In the genomic region with DNA sequence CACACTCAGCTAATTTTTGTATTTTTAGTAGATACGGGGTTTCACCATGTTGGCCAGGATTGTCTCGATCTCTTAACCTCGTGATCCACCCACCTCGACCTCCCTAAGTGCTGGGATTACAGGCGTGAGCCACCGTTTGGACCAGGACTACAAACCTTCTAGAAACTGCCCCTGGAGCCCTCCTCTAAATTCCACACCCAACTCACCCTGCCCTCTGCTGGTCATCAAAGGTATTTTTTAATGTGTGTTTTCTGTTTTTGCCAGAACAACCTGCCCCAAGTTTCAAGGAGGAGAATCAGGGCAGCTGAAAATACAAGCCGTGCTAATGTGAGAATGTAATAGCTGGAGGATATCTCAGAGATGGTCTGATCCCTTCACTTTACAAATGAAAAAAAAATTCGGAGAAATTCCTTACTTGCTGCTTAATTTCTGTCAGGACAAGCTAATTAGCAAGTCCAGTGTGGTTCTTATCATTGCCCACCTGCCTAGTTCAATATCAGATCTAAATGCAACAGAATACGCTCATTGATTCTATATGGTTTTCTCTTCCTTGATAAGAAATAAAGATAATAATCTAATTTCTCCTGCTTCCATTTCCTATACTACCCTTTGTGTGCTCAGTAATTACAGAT, we compare ENCODE assay signal across 9 cellular contexts. TPM values are rescaled to one million over a fixed set of nuclear protein-coding genes. Genes with fewer than 3 reads are reported as not detected.
A peak's percentile ranks its signal among the peaks of the same experiment; 100 is the strongest.
DNase-seq lines count a peak whose midpoint lies in the region; ATAC-seq and TF ChIP-seq lines count a peak whose summit lies in the region.
"Had no signal": no experiment of that assay in that cellular context is flagged by ENCODE, and none has a peak within 500 bp of the region (broad histone marks: within the 10 kb centered on the region; RNA-seq: fewer than 3 reads in every experiment).

No MANE protein-coding gene starts in this region.

- H3K4me2 ChIP-seq in smooth muscle cell, result no peak overlapping the region

- no peak overlapping the region for H3K27ac ChIP-seq in CD4-positive, alpha-beta T cell (ENCODE audit: low read depth, low read length)
- H3K27ac ChIP-seq in smooth muscle cell (ENCODE audit: low read depth), result no peak overlapping the region
- H3K27ac ChIP-seq: SJSA1 had no signal

- in situ Hi-C loops in GM13977 (cut with MboI; ENCODE audit: low pct_unique_long_range_greater_than_20kb, low sequenced_read_pairs, unreplicated experiment), result no loop called here

- no peaks in the 10 kb centered on the region for H4K20me1 ChIP-seq in smooth muscle cell (ENCODE audit: low read depth)

- no peaks in the 10 kb centered on the region for H3K9me3 ChIP-seq in CD4-positive, alpha-beta T cell (ENCODE audit: control insufficient read depth, low read length)
- no peaks in the 10 kb centered on the region for H3K9me3 ChIP-seq in smooth muscle cell (replicated peaks; ENCODE audit: low read depth)
- H3K9me3 ChIP-seq: SJSA1 had no signal

- peak; percentile 74 for TF ChIP-seq CTCF in CD4-positive, alpha-beta T cell (IDR thresholded peaks at IDR 0.05)
- TF ChIP-seq CTCF in GM13977 (IDR thresholded peaks at IDR 0.05; ENCODE audit: extremely low read depth, insufficient read depth, missing control alignments), result peak; percentile 70
- peak; percentile 70 for TF ChIP-seq CTCF in smooth muscle cell (IDR thresholded peaks at IDR 0.05; ENCODE audit: borderline replicate concordance, insufficient read depth, poor library complexity, severe bottlenecking)

- ATAC-seq in CD4-positive, alpha-beta T cell (ENCODE audit: poor library complexity), result peak; percentile 48
- no peak for ATAC-seq in GM19397 (IDR thresholded peaks at IDR 0.05; ENCODE audit: unreplicated experiment)

- H3K27ac Mint-ChIP-seq in CD4-positive, alpha-beta T cell, result no peak overlapping the region
- no peak overlapping the region for H3K27ac Mint-ChIP-seq in activated CD4-positive, alpha-beta memory T cell treated with anti-CD3 and anti-CD28 coated beads for 36 hours

- intact Hi-C loops in CD4-positive, alpha-beta T cell (cut with DNase I, micrococcal nuclease), result loop anchor here (1.0 to 5.0 kb wide), 3 partner anchors 143 to 379 kb away; no protein-coding TSS in a partner anchor
- intact Hi-C loops in activated CD4-positive, alpha-beta memory T cell treated with anti-CD3 and anti-CD28 coated beads for 36 hours (cut with micrococcal nuclease), result loop anchor here (2.0 kb wide), 3 partner anchors 143 to 371 kb away; no protein-coding TSS in a partner anchor

- H3K4me1 Mint-ChIP-seq in CD4-positive, alpha-beta T cell (ENCODE audit: low read depth), result peaks cover 7% of the 10 kb centered on the region
- peaks cover 9% of the 10 kb centered on the region for H3K4me1 Mint-ChIP-seq in activated CD4-positive, alpha-beta memory T cell treated with anti-CD3 and anti-CD28 coated beads for 36 hours (ENCODE audit: low read depth)

- no peaks in the 10 kb centered on the region for H3K9me3 Mint-ChIP-seq in CD4-positive, alpha-beta T cell
- H3K9me3 Mint-ChIP-seq in activated CD4-positive, alpha-beta memory T cell treated with anti-CD3 and anti-CD28 coated beads for 36 hours, result no peaks in the 10 kb centered on the region

- H3K4me3 ChIP-seq in smooth muscle cell, result no peak overlapping the region
- H3K4me3 ChIP-seq: SJSA1 had no signal

- peaks cover 38% of the 10 kb centered on the region for H3K27me3 ChIP-seq in CD4-positive, alpha-beta T cell (ENCODE audit: control insufficient read depth, insufficient read depth, low read length)
- H3K27me3 ChIP-seq in smooth muscle cell (ENCODE audit: low read depth), result peaks cover 48% of the 10 kb centered on the region

- POLR2A ChIA-PET in CD4-positive, alpha-beta T cell (lab: Charles Lee), result interaction anchor here (0.7 kb wide), 1 partner anchor 155 kb away, joined by 5 read pairs; no protein-coding TSS in a partner anchor
- POLR2A ChIA-PET in activated CD4-positive, alpha-beta memory T cell treated with anti-CD3 and anti-CD28 coated beads for 36 hours (lab: Charles Lee), result no interaction called here

- H3K4me3 Mint-ChIP-seq in CD4-positive, alpha-beta T cell, result no peak overlapping the region
- H3K4me3 Mint-ChIP-seq in activated CD4-positive, alpha-beta memory T cell treated with anti-CD3 and anti-CD28 coated beads for 36 hours, result no peak overlapping the region

- H3K36me3 ChIP-seq in smooth muscle cell (ENCODE audit: low read depth), result no peaks in the 10 kb centered on the region
- H3K36me3 ChIP-seq: SJSA1 had no signal

- H3K9ac ChIP-seq in smooth muscle cell (ENCODE audit: low read depth), result no peak overlapping the region

- CTCF ChIA-PET in CD4-positive, alpha-beta T cell (lab: Charles Lee), result interaction anchor here (1.0 to 1.5 kb wide), 3 partner anchors 10 to 381 kb away, joined by 3 read pairs; no protein-coding TSS in a partner anchor
- CTCF ChIA-PET in activated CD4-positive, alpha-beta memory T cell treated with anti-CD3 and anti-CD28 coated beads for 36 hours (lab: Charles Lee), result interaction anchor here (0.6 to 3.3 kb wide), 27 partner anchors 9 to 1789 kb away, joined by 3 to 13 read pairs (median 4); no protein-coding TSS in a partner anchor

- WGBS in smooth muscle cell (ENCODE audit: low lambda C conversion rate), result 28% methylated on average over 9 of the region's 9 CpGs

- no peak overlapping the region for H2AFZ ChIP-seq in smooth muscle cell (ENCODE audit: low read depth)

- H3K36me3 Mint-ChIP-seq in CD4-positive, alpha-beta T cell (ENCODE audit: low read depth), result no peaks in the 10 kb centered on the region
- no peaks in the 10 kb centered on the region for H3K36me3 Mint-ChIP-seq in activated CD4-positive, alpha-beta memory T cell treated with anti-CD3 and anti-CD28 coated beads for 36 hours

- DNase-seq in CD4-positive, alpha-beta T cell, result peak in 6 of 10 experiments; percentile 1 to 17 (median 10)
- peak; percentile 71 for DNase-seq in GM13977 (ENCODE audit: low spot score)
- peak; percentile 11 for DNase-seq in NCI-H2196 (lab: John Stamatoyannopoulos, UW; ENCODE audit: unreplicated experiment)
- DNase-seq in activated CD4-positive, alpha-beta memory T cell treated with anti-CD3 and anti-CD28 coated beads for 36 hours, result peak; percentile 30
- DNase-seq in germinal center (ENCODE audit: low spot score), result peak; percentile 35
- DNase-seq in smooth muscle cell (lab: John Stamatoyannopoulos, UW; ENCODE audit: unreplicated experiment), result no peak
- no peak for DNase-seq in stimulated activated naive CD4-positive, alpha-beta T cell treated with Interleukin-2 at 50 U/mL for 16 hours (lab: John Stamatoyannopoulos, UW)

- no peaks in the 10 kb centered on the region for H3K4me1 ChIP-seq in smooth muscle cell (ENCODE audit: low read depth)
- H3K4me1 ChIP-seq: SJSA1 had no signal

- H3K27me3 Mint-ChIP-seq in CD4-positive, alpha-beta T cell, result peaks cover 58% of the 10 kb centered on the region
- peaks cover 44% of the 10 kb centered on the region for H3K27me3 Mint-ChIP-seq in activated CD4-positive, alpha-beta memory T cell treated with anti-CD3 and anti-CD28 coated beads for 36 hours

- H3K79me2 ChIP-seq in smooth muscle cell (ENCODE audit: low read depth), result no peaks in the 10 kb centered on the region

- H3F3A ChIP-seq in smooth muscle cell (ENCODE audit: low read depth), result no peaks in the 10 kb centered on the region

RNA-seq across cellular contexts. Expression of a gene that starts 4.1 kb away (rescaled TPM):
- under 1 TPM; 0.22 to 0.36 TPM for total RNA-seq in CD4-positive, alpha-beta T cell
- under 1 TPM; 0.22 to 0.29 TPM for total RNA-seq in activated CD4-positive, alpha-beta memory T cell treated with anti-CD3 and anti-CD28 coated beads for 36 hours
- total RNA-seq in smooth muscle cell, result under 0.01 and 0.04 TPM in 2 replicates
- polyA plus RNA-seq in smooth muscle cell, result 0.06 TPM in 1 of 2 replicates, not detected in the other

Comparison
In these comparisons a context has a peak if more than half of its experiments do, and no peak if none do; other contexts are left out.
1. DNase-seq: peak in CD4-positive, alpha-beta T cell (6 of 10), GM13977 (single experiment), NCI-H2196 (single experiment), activated CD4-positive, alpha-beta memory T cell treated with anti-CD3 and anti-CD28 coated beads for 36 hours (single experiment) and germinal center (single experiment); none in smooth muscle cell (single experiment) and stimulated activated naive CD4-positive, alpha-beta T cell treated with Interleukin-2 at 50 U/mL for 16 hours (single experiment).
2. Peak in every context shown above with its lines, with median percentiles within 50 percentile points of each other: CTCF ChIP-seq.